In the genomic region with DNA sequence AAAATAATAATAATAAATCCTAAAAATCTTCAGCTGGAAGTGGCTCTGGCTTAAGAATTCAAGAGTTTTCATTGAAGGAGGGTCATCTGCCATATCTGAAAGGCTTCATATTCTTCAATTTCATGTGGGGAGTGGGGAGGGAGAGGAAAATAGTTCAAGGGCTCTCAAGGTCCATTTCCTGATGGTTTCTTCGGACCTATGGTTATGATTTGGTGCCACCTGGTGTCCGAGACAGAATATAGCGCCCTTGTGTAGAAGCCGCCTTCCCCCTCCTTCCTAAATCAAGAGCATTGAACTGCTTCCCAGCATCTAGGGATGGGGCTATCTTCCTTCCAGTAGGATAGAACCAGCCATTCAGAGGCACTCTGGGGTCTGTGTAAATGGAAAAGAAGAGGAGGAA, we compare ENCODE assay signal across 8 cellular contexts. TPM values are rescaled to one million over a fixed set of nuclear protein-coding genes. Genes with fewer than 3 reads are reported as not detected.
DNase-seq lines count a peak whose midpoint lies in the region; ATAC-seq, FAIRE-seq and TF ChIP-seq lines count a peak whose summit lies in the region.

No MANE protein-coding gene starts in this region.

- intact Hi-C loops in HCT116 (cut with micrococcal nuclease) (loop anchor here (1.0 to 5.0 kb wide), 4 partner anchors 82 to 412 kb away; a partner anchor contains a TSS), endothelial cell of umbilical vein (cut with micrococcal nuclease) (loop anchor here (1.0 to 2.0 kb wide), 6 partner anchors 60 to 727 kb away; no protein-coding TSS in a partner anchor)

- H3K9me1 ChIP-seq in endothelial cell of umbilical vein (replicated peaks; ENCODE audit: control insufficient read depth, extremely low read depth, insufficient read depth, low read length): no peaks in the 10 kb centered on the region

- H3K4me1 Mint-ChIP-seq in CD8-positive, alpha-beta memory T cell: peaks cover 8 to 23% (median 21%) of the 10 kb centered on the region in 3 donors

- peak; percentile 96 for FAIRE-seq in endothelial cell of umbilical vein (lab: Jason Lieb, UNC)

- BruUV-seq in HCT116 (replicated peaks; lab: Mats Ljungman, UMichigan) (no TSS peak), endothelial cell of umbilical vein (replicated peaks; lab: Mats Ljungman, UMichigan) (no TSS peak)

- H3K27me3 Mint-ChIP-seq in CD8-positive, alpha-beta memory T cell: peaks cover 0 to 7% of the 10 kb centered on the region in 2 donors

- H3K4me3 ChIP-seq in CD8-positive, alpha-beta memory T cell (ENCODE audit: low read length): no peak overlapping the region
- no peak overlapping the region for H3K4me3 ChIP-seq in HCT116 (replicated peaks in 1 of 2; ENCODE audit: low read depth in 1 of 2, low read length in 2 of 2)
- H3K4me3 ChIP-seq in endothelial cell of umbilical vein (replicated peaks in 1 of 3; ENCODE audit: insufficient read depth in 1 of 3, low read depth in 1 of 3, low read length in 3 of 3): no peak overlapping the region

- H3K27me3 ChIP-seq in CD8-positive, alpha-beta memory T cell (ENCODE audit: insufficient read depth, low read length, poor library complexity, severe bottlenecking): no peaks in the 10 kb centered on the region
- H3K27me3 ChIP-seq in HCT116 (ENCODE audit: insufficient read depth, low read length): no peaks in the 10 kb centered on the region
- H3K27me3 ChIP-seq in endothelial cell of umbilical vein (ENCODE audit: control insufficient read depth in 2 of 2, insufficient read depth in 2 of 2, low read length in 2 of 2): no peaks in the 10 kb centered on the region

- TF ChIP-seq POLR2A in HCT116 (IDR thresholded peaks at IDR 0.05; ENCODE audit: borderline replicate concordance, extremely low read depth, insufficient read depth, insufficient read length): no peak
- TF ChIP-seq POLR2A in endothelial cell of umbilical vein (IDR thresholded peaks at IDR 0.05; ENCODE audit: low read depth, low read length): no peak

- H3K27ac Mint-ChIP-seq in CD8-positive, alpha-beta memory T cell: peak overlapping the region in 6 of 8 donors; percentile 42 to 94 (median 79)

- no peaks in the 10 kb centered on the region for H3K9me3 ChIP-seq in CD8-positive, alpha-beta memory T cell (ENCODE audit: low read length)
- no peaks in the 10 kb centered on the region for H3K9me3 ChIP-seq in HCT116 (ENCODE audit: control insufficient read depth in 1 of 2, insufficient read depth in 1 of 2, low read depth in 1 of 2, low read length in 2 of 2)
- no peaks in the 10 kb centered on the region for H3K9me3 ChIP-seq in endothelial cell of umbilical vein (replicated peaks; ENCODE audit: control insufficient read depth, insufficient read depth, low read length)

- H3K9me3 Mint-ChIP-seq in CD8-positive, alpha-beta memory T cell: no peaks in the 10 kb centered on the region

- RAD21 ChIA-PET in HCT116 (lab: Charles Lee; ENCODE audit: low non-redundant PET in 1 of 2, low total read pairs in 2 of 2, uncharacterized antibody in 2 of 2, unreplicated experiment in 2 of 2): no interaction called here

- dilution Hi-C loops in endothelial cell of umbilical vein (cut with MboI; ENCODE audit: extremely low pct_ligation_motif_present, low sequenced_read_pairs): no loop called here

- CTCF ChIA-PET in CD8-positive, alpha-beta memory T cell (lab: Charles Lee): interaction anchor here (0.9 to 1.2 kb wide), 3 partner anchors 60 to 209 kb away, joined by 3 read pairs; no protein-coding TSS in a partner anchor
- CTCF ChIA-PET in HCT116 (lab: Charles Lee) (no interaction called here), endothelial cell of umbilical vein (lab: Charles Lee) (interaction anchor here (1.0 to 1.4 kb wide), 3 partner anchors 179 to 409 kb away, joined by 3 to 5 read pairs (median 5); no protein-coding TSS in a partner anchor)

- peak; percentile 49 for ATAC-seq in HCT116
- no peak for ATAC-seq in GM18873 (IDR thresholded peaks at IDR 0.05; ENCODE audit: low FRiP score, unreplicated experiment)

- H3K4me1 ChIP-seq in CD8-positive, alpha-beta memory T cell (ENCODE audit: insufficient read depth, low read length): peaks cover 6% of the 10 kb centered on the region
- H3K4me1 ChIP-seq in HCT116 (ENCODE audit: control insufficient read depth in 1 of 2, insufficient read depth in 2 of 2, low read length in 2 of 2) (peaks cover 3 to 18% of the 10 kb centered on the region in 2 experiments; a peak in 3 of 4 replicates), endothelial cell of umbilical vein (ENCODE audit: control insufficient read depth, extremely low read depth, insufficient read depth, low read length) (peaks cover 7% of the 10 kb centered on the region)

- DNase-seq in CD8-positive, alpha-beta memory T cell: peak; percentile 7 to 54 (median 24)
- DNase-seq in HCT116 (ENCODE audit: low read depth, low spot score) (peak; percentile 39), NCI-H510A (lab: John Stamatoyannopoulos, UW) (peak; percentile 20), endothelial cell of umbilical vein (ENCODE audit: low read depth, low spot score) (peak; percentile 62), myocyte (ENCODE audit: low read depth) (peak; percentile 68), ureter (ENCODE audit: low spot score) (peak; percentile 60)
- peak; percentile 24 for DNase-seq in activated CD4-positive, alpha-beta T cell treated with anti-CD3 and anti-CD28 coated beads, Interleukin-2, amount 50 U/mL, for 1 hour

- TF ChIP-seq CTCF in HCT116 (IDR thresholded peaks at IDR 0.05 in 2 of 3, conservative IDR thresholded peaks at IDR 0.05 in 1 of 3; ENCODE audit: borderline replicate concordance in 1 of 3, insufficient read depth in 1 of 3, low read depth in 2 of 3, low read length in 2 of 3): peak; percentile 54 to 64 (median 60); a peak in 5 of 6 replicates
- TF ChIP-seq CTCF in endothelial cell of umbilical vein (IDR thresholded peaks at IDR 0.05; ENCODE audit: extremely low read depth in 1 of 2, insufficient read depth in 1 of 2, low read depth in 1 of 2, low read length in 2 of 2): peak; percentile 44 to 63

- POLR2A ChIA-PET in CD8-positive, alpha-beta memory T cell (lab: Charles Lee): no interaction called here
- POLR2A ChIA-PET in HCT116 (lab: Charles Lee): no interaction called here
- POLR2A ChIA-PET in endothelial cell of umbilical vein (lab: Charles Lee): no interaction called here

- peak overlapping the region in 1 of 7 donors; percentile 42 for H3K4me3 Mint-ChIP-seq in CD8-positive, alpha-beta memory T cell

- H3K36me3 Mint-ChIP-seq in CD8-positive, alpha-beta memory T cell: peaks cover 0 to 35% (median 2%) of the 10 kb centered on the region in 3 donors

- TF ChIP-seq RAD21 in HCT116 (IDR thresholded peaks at IDR 0.05; ENCODE audit: low read depth): peak; percentile 83

- no peaks in the 10 kb centered on the region for H3K9me2 ChIP-seq in HCT116 (ENCODE audit: insufficient read depth)

- H3K79me2 ChIP-seq in HCT116 (ENCODE audit: insufficient read depth, low read length): no peaks in the 10 kb centered on the region
- H3K79me2 ChIP-seq in endothelial cell of umbilical vein (ENCODE audit: control insufficient read depth, insufficient read depth, low read length): no peaks in the 10 kb centered on the region

- no peak overlapping the region for H3K27ac ChIP-seq in CD8-positive, alpha-beta memory T cell (ENCODE audit: low read depth, low read length)
- H3K27ac ChIP-seq in HCT116 (ENCODE audit: low read depth, low read length) (no peak overlapping the region), endothelial cell of umbilical vein (ENCODE audit: insufficient read depth, low read depth, low read length) (no peak overlapping the region)

- no peaks in the 10 kb centered on the region for H3K36me3 ChIP-seq in CD8-positive, alpha-beta memory T cell (ENCODE audit: insufficient read depth, low read length)
- H3K36me3 ChIP-seq in HCT116 (ENCODE audit: control insufficient read depth in 1 of 2, insufficient read depth in 2 of 2, low read length in 2 of 2) (no peaks in the 10 kb centered on the region), endothelial cell of umbilical vein (ENCODE audit: control insufficient read depth in 2 of 2, extremely low read depth in 1 of 2, insufficient read depth in 2 of 2, low read length in 2 of 2) (no peaks in the 10 kb centered on the region)

- H4K20me1 ChIP-seq in HCT116 (ENCODE audit: insufficient read depth) (no peaks in the 10 kb centered on the region), endothelial cell of umbilical vein (replicated peaks; ENCODE audit: control insufficient read depth, extremely low read depth, insufficient read depth, low read length) (no peaks in the 10 kb centered on the region)

- H2AFZ ChIP-seq in HCT116 (ENCODE audit: low read depth, low read length, poor library complexity, severe bottlenecking) (no peak overlapping the region), endothelial cell of umbilical vein (ENCODE audit: low read depth, low read length) (no peak overlapping the region)

- H3K9ac ChIP-seq in HCT116 (ENCODE audit: low read length) (no peak overlapping the region), endothelial cell of umbilical vein (replicated peaks; ENCODE audit: extremely low read depth, insufficient read depth, low read length) (no peak overlapping the region)

- no peak overlapping the region for H3K4me2 ChIP-seq in HCT116 (ENCODE audit: low read length)
- H3K4me2 ChIP-seq in endothelial cell of umbilical vein (ENCODE audit: insufficient read depth, low read length): no peak overlapping the region

RNA-seq across cellular contexts. Expression of a gene that starts 34.3 kb away (rescaled TPM):
- under 1 TPM; 0.46 to 0.69 TPM for total RNA-seq in CD8-positive, alpha-beta memory T cell
- 0.16 TPM for polyA plus RNA-seq in CD8-positive, alpha-beta memory T cell
- total RNA-seq in HCT116 (2021; ENCODE audit: unreplicated experiment): 1.4 TPM
- 1.3 and 1.8 TPM in 2 replicates for polyA plus RNA-seq in HCT116 (2012)
- 0.40 and 0.85 TPM in 2 replicates for total RNA-seq in endothelial cell of umbilical vein
- 0.37 and 0.40 TPM in 2 replicates for polyA plus RNA-seq in endothelial cell of umbilical vein
- 0.10 and 0.17 TPM in 2 replicates for polyA plus RNA-seq in endothelial cell of umbilical vein (2011; cell fraction: cytosol; rRNA removed)
- polyA plus RNA-seq in endothelial cell of umbilical vein (2011; cell fraction: nucleus; rRNA removed): 1.1 and 1.6 TPM in 2 replicates
- polyA plus RNA-seq in endothelial cell of umbilical vein (2012): 0.31 and 0.48 TPM in 2 replicates
- 0.28 and 0.85 TPM in 2 replicates for polyA minus RNA-seq in endothelial cell of umbilical vein
- polyA minus RNA-seq in endothelial cell of umbilical vein (2011; cell fraction: cytosol; rRNA and poly(A)+ RNA removed): 0.41 TPM
- polyA minus RNA-seq in endothelial cell of umbilical vein (2011; cell fraction: nucleus; rRNA and poly(A)+ RNA removed): 0.67 and 1.4 TPM in 2 replicates
- total RNA-seq in myocyte: 0.16 and 0.24 TPM in 2 replicates
- 0.29 TPM for polyA plus RNA-seq in myocyte (2012)
- total RNA-seq in ureter: 1.9 TPM

RNA-seq across cellular contexts. Expression of a gene that starts 44.1 kb away (rescaled TPM):
- total RNA-seq in CD8-positive, alpha-beta memory T cell: not detected
- polyA plus RNA-seq in CD8-positive, alpha-beta memory T cell: not detected
- total RNA-seq in HCT116 (2021; ENCODE audit: unreplicated experiment) (not detected), endothelial cell of umbilical vein (not detected in 2 replicates), myocyte (not detected in 2 replicates), ureter (4.1 TPM)
- polyA plus RNA-seq in HCT116 (2012): not detected in 2 replicates
- not detected in 2 replicates for polyA plus RNA-seq in endothelial cell of umbilical vein
- polyA plus RNA-seq in endothelial cell of umbilical vein (2011; cell fraction: cytosol; rRNA removed): not detected in 2 replicates
- polyA plus RNA-seq in endothelial cell of umbilical vein (2011; cell fraction: nucleus; rRNA removed): not detected in 2 replicates
- polyA plus RNA-seq in endothelial cell of umbilical vein (2012): not detected in 2 replicates
- not detected in 2 replicates for polyA minus RNA-seq in endothelial cell of umbilical vein
- not detected for polyA minus RNA-seq in endothelial cell of umbilical vein (2011; cell fraction: cytosol; rRNA and poly(A)+ RNA removed)
- polyA minus RNA-seq in endothelial cell of umbilical vein (2011; cell fraction: nucleus; rRNA and poly(A)+ RNA removed): not detected in 2 replicates
- polyA plus RNA-seq in myocyte (2012): not detected
